ENCODE assay signal across 17 cellular contexts in the genomic region with DNA sequence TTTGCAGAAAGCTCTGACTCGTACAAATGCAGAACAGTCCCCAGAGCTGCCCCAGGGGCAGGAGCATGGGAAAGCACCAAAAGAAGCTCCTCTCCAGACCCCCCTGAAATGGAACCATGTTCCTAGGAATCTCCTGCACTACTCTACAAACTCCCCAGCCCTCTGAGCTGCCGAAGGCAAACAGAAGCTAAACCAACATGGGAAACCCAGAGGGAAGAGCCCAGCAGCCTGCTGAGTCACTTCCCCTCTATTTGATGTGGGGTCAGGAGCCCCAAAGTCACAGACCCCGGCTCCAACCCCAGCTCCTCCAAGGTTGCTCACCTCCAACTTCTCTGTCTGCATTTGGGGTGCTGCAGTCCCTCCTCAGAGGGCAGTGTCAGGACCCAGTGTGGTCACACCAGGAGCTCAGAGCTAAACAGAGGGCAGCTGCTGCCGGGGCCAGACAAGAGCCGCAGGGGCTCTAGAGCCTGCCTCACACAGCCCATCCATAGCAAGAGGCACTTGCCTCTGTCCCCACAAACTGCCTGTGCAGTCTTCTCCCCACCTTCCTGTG. TPM values are rescaled to one million over a fixed set of nuclear protein-coding genes. Genes with fewer than 3 reads are reported as not detected.
A peak's percentile ranks its signal among the peaks of the same experiment; 100 is the strongest.
DNase-seq lines count a peak whose midpoint lies in the region; ATAC-seq and TF ChIP-seq lines count a peak whose summit lies in the region.
"Had no signal": no experiment of that assay in that cellular context is flagged by ENCODE, and none has a peak within 500 bp of the region (broad histone marks: within the 10 kb centered on the region; RNA-seq: fewer than 3 reads in every experiment).

No MANE protein-coding gene starts in this region.

- DNase-seq in right cardiac atrium (peak in 2 of 3 donors; percentile 13 to 33), left cardiac atrium (no peak), PC-9 (no peak), DMS 273 (lab: John Stamatoyannopoulos, UW; ENCODE audit: unreplicated experiment) (no peak)
- DNase-seq in stimulated activated CD4-positive, alpha-beta T cell treated with anti-CD3 and anti-CD28 coated beads, Interleukin-4, amount 100 ng/mL, for 24 hours = no peak
- no peak for DNase-seq in activated CD8-positive, alpha-beta memory T cell treated with anti-CD3 and anti-CD28 coated beads, Interleukin-2, amount 50 U/mL, for 48 hours
- DNase-seq: COR-L47, GDM1, NCI-H1436 treated with DMSO at 0.1 percent for 48 hours, NCI-H2107, NCI-H345, NCI-H526 treated with DMSO at 0.1 percent for 48 hours had no signal

- TF ChIP-seq CTCF in PC-9 (conservative IDR thresholded peaks at IDR 0.05) = no peak

- no peak overlapping the region for H3K4me3 Mint-ChIP-seq in dendritic cell treated with granulocyte-macrophage colony-stimulating factor and Interleukin-4, amounts not matched to agents 40 ng/mL and 50 ng/mL, for 4 days
- H3K4me3 Mint-ChIP-seq: GM23338 had no signal

- peaks cover 15% of the 10 kb centered on the region for H3K9me3 Mint-ChIP-seq in dendritic cell treated with granulocyte-macrophage colony-stimulating factor and Interleukin-4, amounts not matched to agents 40 ng/mL and 50 ng/mL, for 4 days

- ATAC-seq in right cardiac atrium = no peak
- no peak for ATAC-seq in left cardiac atrium
- ATAC-seq in HG02759 (IDR thresholded peaks at IDR 0.05; ENCODE audit: unreplicated experiment) = no peak
- ATAC-seq: GM23338 had no signal

- H2AFZ ChIP-seq in PC-9 = no peak overlapping the region
- H2AFZ ChIP-seq: GM23338 had no signal

- POLR2A ChIA-PET in PC-9 (lab: Charles Lee; ENCODE audit: unreplicated experiment) = interaction anchor here (0.7 to 0.9 kb wide), 2 partner anchors 35 to 226 kb away, joined by 3 to 5 read pairs; no protein-coding TSS in a partner anchor

- H3F3A ChIP-seq in PC-9 (ENCODE audit: insufficient read depth, low read depth) = peaks cover 8% of the 10 kb centered on the region

- H3K36me3 ChIP-seq in PC-9 (ENCODE audit: low read depth) = no peaks in the 10 kb centered on the region
- H3K36me3 ChIP-seq: SJCRH30 had no signal

- WGBS in right cardiac atrium = 54% methylated on average over 5 of the region's 5 CpGs

- intact Hi-C loops in right cardiac atrium (cut with DNase I) (no loop called here), left cardiac atrium (cut with DNase I) (no loop called here), PC-9 (cut with micrococcal nuclease; ENCODE audit: unreplicated experiment) (no loop called here)
- intact Hi-C loops in dendritic cell treated with granulocyte-macrophage colony-stimulating factor and Interleukin-4, amounts not matched to agents 40 ng/mL and 50 ng/mL, for 4 days (cut with micrococcal nuclease) = loop anchor here (10.0 kb wide), 1 partner anchor 454 kb away; a partner anchor contains a TSS

- BruUV-seq in PC-9 (replicated peaks; lab: Mats Ljungman, UMichigan) = no TSS peak

- peaks cover 72% of the 10 kb centered on the region for H3K27me3 Mint-ChIP-seq in dendritic cell treated with granulocyte-macrophage colony-stimulating factor and Interleukin-4, amounts not matched to agents 40 ng/mL and 50 ng/mL, for 4 days

- no peaks in the 10 kb centered on the region for H3K9me2 ChIP-seq in PC-9 (ENCODE audit: insufficient read depth)

- H4K20me1 ChIP-seq in PC-9 (ENCODE audit: insufficient read depth) = 0 out of 2 replicates have a peak, but pooled peaks cover under 1% of the 10 kb centered on the region

- H3K27me3 ChIP-seq in right cardiac atrium (ENCODE audit: control insufficient read depth, insufficient read depth) (no peaks in the 10 kb centered on the region), PC-9 (ENCODE audit: insufficient read depth, low read depth) (no peaks in the 10 kb centered on the region)
- H3K27me3 ChIP-seq: SJCRH30 had no signal

- H3K4me1 ChIP-seq in right cardiac atrium (ENCODE audit: control insufficient read depth, insufficient read depth, low read length) (no peaks in the 10 kb centered on the region), PC-9 (replicated peaks; ENCODE audit: insufficient read depth) (peaks cover 20% of the 10 kb centered on the region)
- H3K4me1 ChIP-seq: SJCRH30 had no signal

- no peak overlapping the region for H3K4me3 ChIP-seq in right cardiac atrium (ENCODE audit: low read length)
- H3K4me3 ChIP-seq in PC-9 = no peak overlapping the region
- H3K4me3 ChIP-seq: GM23338, SJCRH30 had no signal

- peaks cover 6% of the 10 kb centered on the region for H3K79me2 ChIP-seq in PC-9 (ENCODE audit: low read depth)

- H3K27ac Mint-ChIP-seq in dendritic cell treated with granulocyte-macrophage colony-stimulating factor and Interleukin-4, amounts not matched to agents 40 ng/mL and 50 ng/mL, for 4 days = peak overlapping the region; percentile 55
- H3K27ac Mint-ChIP-seq: GM23338 had no signal

- no peak overlapping the region for H3K27ac ChIP-seq in right cardiac atrium (ENCODE audit: low read length)
- H3K27ac ChIP-seq in PC-9 = no peak overlapping the region
- H3K27ac ChIP-seq: C4-2B, SJCRH30 had no signal

- H3K36me3 Mint-ChIP-seq in dendritic cell treated with granulocyte-macrophage colony-stimulating factor and Interleukin-4, amounts not matched to agents 40 ng/mL and 50 ng/mL, for 4 days (ENCODE audit: low read depth) = peaks cover 11% of the 10 kb centered on the region

- CTCF ChIA-PET in PC-9 (lab: Charles Lee) = interaction anchor here (0.6 to 1.3 kb wide), 2 partner anchors 31 to 299 kb away, joined by 3 read pairs; no protein-coding TSS in a partner anchor

- H3K4me1 Mint-ChIP-seq in dendritic cell treated with granulocyte-macrophage colony-stimulating factor and Interleukin-4, amounts not matched to agents 40 ng/mL and 50 ng/mL, for 4 days (ENCODE audit: low read depth) = peaks cover 44% of the 10 kb centered on the region

- H3K9me3 ChIP-seq in right cardiac atrium (ENCODE audit: control insufficient read depth, low read length) = no peaks in the 10 kb centered on the region
- no peaks in the 10 kb centered on the region for H3K9me3 ChIP-seq in PC-9 (ENCODE audit: insufficient read depth, low read depth)

- peak overlapping the region; percentile 4; the same call in 1 of the 2 replicates for H3K4me2 ChIP-seq in PC-9
- H3K4me2 ChIP-seq: GM23338 had no signal

RNA-seq across cellular contexts. Expression of a gene that starts 3.8 kb away (rescaled TPM):
- 10 to 100 TPM; 12.8 to 17.8 (median 15.2) TPM for total RNA-seq in right cardiac atrium
- polyA plus RNA-seq in right cardiac atrium = 9.9 TPM
- 10 to 100 TPM; 18.6 to 20.4 TPM for total RNA-seq in left cardiac atrium
- total RNA-seq in PC-9 (2021) = 83.1 and 88.2 TPM in 2 replicates

Comparison
In these comparisons a context has a peak if more than half of its experiments do, and no peak if none do; other contexts are left out.
1. DNase-seq: peak in right cardiac atrium (2 of 3); none in left cardiac atrium (single experiment), PC-9 (0 of 2), DMS 273 (single experiment), stimulated activated CD4-positive, alpha-beta T cell treated with anti-CD3 and anti-CD28 coated beads, Interleukin-4, amount 100 ng/mL, for 24 hours (single experiment) and activated CD8-positive, alpha-beta memory T cell treated with anti-CD3 and anti-CD28 coated beads, Interleukin-2, amount 50 U/mL, for 48 hours (single experiment).